17 cellular contexts compared by ENCODE assay signal in the genomic region with DNA sequence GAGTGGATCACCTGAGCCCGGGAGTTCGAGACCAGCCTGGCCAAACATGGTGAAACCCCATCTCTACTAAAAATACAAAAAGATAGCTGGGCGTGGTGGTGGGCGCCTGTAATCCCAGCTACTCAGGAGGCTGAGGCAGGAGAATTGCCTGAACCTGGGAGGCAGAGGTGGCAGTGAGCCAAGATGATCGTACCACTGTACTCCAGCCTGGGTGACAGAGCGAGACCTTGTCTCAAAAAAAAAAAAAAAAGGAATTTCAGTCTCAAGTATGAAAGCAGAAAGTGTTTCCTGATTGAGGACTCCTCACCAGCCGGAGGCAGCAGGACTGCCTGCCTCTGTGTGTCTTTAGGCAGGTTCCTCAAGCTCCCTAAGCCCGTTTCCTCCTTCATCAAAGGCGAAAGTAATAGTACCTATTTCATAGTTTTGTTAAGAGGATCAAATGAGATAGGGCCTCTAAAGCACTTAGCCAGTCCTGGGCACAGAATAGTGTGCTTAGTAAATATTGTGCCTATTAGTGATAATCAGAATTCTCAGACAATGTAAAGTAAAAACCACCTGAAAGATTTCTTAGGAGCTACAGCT. TPM values are rescaled to one million over a fixed set of nuclear protein-coding genes. Genes with fewer than 3 reads are reported as not detected.
DNase-seq lines count a peak whose midpoint lies in the region; ATAC-seq and TF ChIP-seq lines count a peak whose summit lies in the region.
"Had no signal": no experiment of that assay in that cellular context is flagged by ENCODE, and none has a peak within 500 bp of the region (broad histone marks: within the 10 kb centered on the region; RNA-seq: fewer than 3 reads in every experiment).

No MANE protein-coding gene starts in this region.

- TF ChIP-seq POLR2A in suprapubic skin (IDR thresholded peaks at IDR 0.05) = no peak

- H3K27ac ChIP-seq in ACC112 (ENCODE audit: low read depth, low read length) (peak overlapping the region; percentile 26; the same call in 1 of the 2 replicates), VCaP (peak overlapping the region; percentile 98), suprapubic skin (no peak overlapping the region)
- H3K27ac ChIP-seq in CD8-positive, alpha-beta memory T cell (ENCODE audit: low read depth, low read length) = no peak overlapping the region
- H3K27ac ChIP-seq: HL-60, psoas muscle had no signal

- H3K9me3 Mint-ChIP-seq in CD8-positive, alpha-beta memory T cell = no peaks in the 10 kb centered on the region

- TF ChIP-seq CTCF in VCaP (conservative IDR thresholded peaks at IDR 0.05) = no peak
- no peak for TF ChIP-seq CTCF in suprapubic skin (IDR thresholded peaks at IDR 0.05)

- H3K27me3 ChIP-seq in ACC112 (ENCODE audit: insufficient read depth, low read length) = no peaks in the 10 kb centered on the region
- no peaks in the 10 kb centered on the region for H3K27me3 ChIP-seq in CD8-positive, alpha-beta memory T cell (ENCODE audit: insufficient read depth, low read length, poor library complexity, severe bottlenecking)
- no peaks in the 10 kb centered on the region for H3K27me3 ChIP-seq in suprapubic skin
- H3K27me3 ChIP-seq: heart right ventricle had no signal

- POLR2A ChIA-PET in CD8-positive, alpha-beta memory T cell (lab: Charles Lee) = no interaction called here

- 80% methylated on average over 9 of the region's 9 CpGs for WGBS in suprapubic skin

- H3K4me3 ChIP-seq in ACC112 (ENCODE audit: low read depth, low read length) = no peak overlapping the region
- no peak overlapping the region for H3K4me3 ChIP-seq in CD8-positive, alpha-beta memory T cell (ENCODE audit: low read length)
- H3K4me3 ChIP-seq in suprapubic skin = no peak overlapping the region
- H3K4me3 ChIP-seq: heart right ventricle, psoas muscle had no signal

- no peak for DNase-seq in CD8-positive, alpha-beta memory T cell
- DNase-seq in kidney tubule cell (ENCODE audit: low spot score) = peak; percentile 66
- no peak for DNase-seq in suprapubic skin (ENCODE audit: low spot score in 2 of 2)
- DNase-seq: activated CD8-positive, alpha-beta memory T cell treated with anti-CD3 and anti-CD28 coated beads, Interleukin-2, amount 50 U/mL, for 48 hours; COR-L47; heart right ventricle; mesendoderm; MM.1S; NCI-H446; psoas muscle; stimulated activated CD4-positive, alpha-beta T cell treated with anti-CD3 and anti-CD28 coated beads, Interleukin-1b, Interleukin-23, amount 100 ng/mL, for 48 hours had no signal

- no peak for TF ChIP-seq EP300 in suprapubic skin (IDR thresholded peaks at IDR 0.05)

- H3K27me3 Mint-ChIP-seq in CD8-positive, alpha-beta memory T cell = peaks cover 0 to 2% of the 10 kb centered on the region in 2 donors

- peak overlapping the region in 7 of 8 donors; percentile 14 to 97 (median 79) for H3K27ac Mint-ChIP-seq in CD8-positive, alpha-beta memory T cell

- H3K9me3 ChIP-seq in CD8-positive, alpha-beta memory T cell (ENCODE audit: low read length) = no peaks in the 10 kb centered on the region
- no peaks in the 10 kb centered on the region for H3K9me3 ChIP-seq in suprapubic skin
- H3K9me3 ChIP-seq: heart right ventricle, psoas muscle had no signal

- H3K36me3 ChIP-seq in ACC112 (ENCODE audit: insufficient read depth, low read length) = no peaks in the 10 kb centered on the region
- no peaks in the 10 kb centered on the region for H3K36me3 ChIP-seq in CD8-positive, alpha-beta memory T cell (ENCODE audit: insufficient read depth, low read length)
- no peaks in the 10 kb centered on the region for H3K36me3 ChIP-seq in suprapubic skin
- H3K36me3 ChIP-seq: heart right ventricle had no signal

- peaks cover 34 to 70% (median 57%) of the 10 kb centered on the region in 3 donors for H3K4me1 Mint-ChIP-seq in CD8-positive, alpha-beta memory T cell

- H3K36me3 Mint-ChIP-seq in CD8-positive, alpha-beta memory T cell = peaks cover 0 to 3% (median 0%) of the 10 kb centered on the region in 3 donors

- no peak overlapping the region for H2AFZ ChIP-seq in ACC112 (ENCODE audit: low read length, unreplicated experiment)

- ATAC-seq in GM21367 (IDR thresholded peaks at IDR 0.05; ENCODE audit: unreplicated experiment) = no peak
- no peak for ATAC-seq in HG03442 (IDR thresholded peaks at IDR 0.05; ENCODE audit: unreplicated experiment)
- ATAC-seq in HG03108 (IDR thresholded peaks at IDR 0.05; ENCODE audit: unreplicated experiment) = no peak
- ATAC-seq: heart right ventricle, psoas muscle had no signal

- peaks cover 92% of the 10 kb centered on the region for H3K79me2 ChIP-seq in ACC112 (ENCODE audit: control insufficient read depth, insufficient read depth, low read length, unreplicated experiment)

- peak overlapping the region in 1 of 7 donors; percentile 83 for H3K4me3 Mint-ChIP-seq in CD8-positive, alpha-beta memory T cell

- CTCF ChIA-PET in CD8-positive, alpha-beta memory T cell (lab: Charles Lee) = interaction anchor here (0.8 to 3.4 kb wide), 2 partner anchors 10 to 123 kb away, joined by 3 to 18 read pairs; a partner anchor contains a TSS

- H3K4me1 ChIP-seq in ACC112 (ENCODE audit: control insufficient read depth, insufficient read depth, low read length, unreplicated experiment) (peaks cover 57% of the 10 kb centered on the region), suprapubic skin (peaks cover 64% of the 10 kb centered on the region)
- peaks cover 49% of the 10 kb centered on the region for H3K4me1 ChIP-seq in CD8-positive, alpha-beta memory T cell (ENCODE audit: insufficient read depth, low read length)

RNA-seq across cellular contexts. Expression of a gene that starts 9.0 kb away (rescaled TPM):
- 10 to 100 TPM; 19.7 to 20.2 TPM for total RNA-seq in CD8-positive, alpha-beta memory T cell
- 5.6 TPM for polyA plus RNA-seq in CD8-positive, alpha-beta memory T cell
- total RNA-seq in suprapubic skin = 10 to 100 TPM; 20.3 to 46.1 (median 30.4) TPM

Comparison
In these comparisons a context has a peak if more than half of its experiments do, and no peak if none do; other contexts are left out.
1. H3K27ac ChIP-seq: peak in ACC112 (single experiment) and VCaP (single experiment); none in CD8-positive, alpha-beta memory T cell (single experiment) and suprapubic skin (single experiment).